Comparison of ENCODE assay signal across 29 cellular contexts in the genomic region with DNA sequence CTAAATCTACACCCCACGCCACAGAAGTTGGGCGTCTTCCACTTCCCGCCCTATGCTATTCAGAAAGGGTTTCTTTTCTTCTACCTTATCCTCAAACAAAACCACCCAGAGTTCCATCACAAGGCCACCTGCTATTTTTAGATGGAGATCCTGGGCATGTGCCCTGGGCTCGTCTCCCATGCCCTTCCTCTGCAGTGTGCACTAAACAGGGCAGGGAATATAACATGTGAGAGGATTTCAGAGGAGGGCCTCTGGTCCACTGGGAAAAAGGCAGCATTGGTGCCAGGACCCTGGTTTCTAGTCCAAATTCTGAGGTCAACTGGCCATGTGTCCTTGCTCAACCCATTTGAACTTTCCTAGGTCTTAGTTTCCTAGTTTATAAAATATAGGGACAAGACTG.
"Had no signal": no experiment of that assay in that cellular context is flagged by ENCODE, and none has a peak within 500 bp of the region (broad histone marks: within the 10 kb centered on the region; RNA-seq: fewer than 3 reads in every experiment).

No MANE protein-coding gene starts in this region.

- H3K36me3 ChIP-seq: esophagus muscularis mucosa, gastrocnemius medialis, left lung, ovary, prostate gland, upper lobe of left lung had no signal

- H3K27me3 ChIP-seq: esophagus muscularis mucosa, gastrocnemius medialis, left lung, ovary, upper lobe of left lung had no signal

- H3K4me3 ChIP-seq: esophagus muscularis mucosa, gastrocnemius medialis, left lung, ovary, prostate gland, smooth muscle cell, upper lobe of left lung had no signal

- ATAC-seq: activated CD8-positive, alpha-beta T cell treated with anti-CD3 and anti-CD28 coated beads for 36 hours; activated naive CD8-positive, alpha-beta T cell treated with anti-CD3 and anti-CD28 coated beads, Interleukin-2, amount 50 U/mL, for 24 hours; activated T-cell treated with anti-CD3 and anti-CD28 coated beads, Interleukin-2, amount 50 U/mL, for 4 hours; activated T-helper 17 cell treated with anti-CD3 and anti-CD28 coated beads, Interleukin-2, amount 50 U/mL, for 72 hours; gastrocnemius medialis; left lung; stimulated activated naive CD8-positive, alpha-beta T cell treated with anti-CD3 and anti-CD28 coated beads, Interleukin-15, amount 100 ng/mL, for 72 hours had no signal

- DNase-seq: activated CD4-positive, alpha-beta T cell treated with anti-CD3 and anti-CD28 coated beads, Interleukin-2, amount 50 U/mL, for 1 hour; activated CD4-positive, CD25-positive, alpha-beta regulatory T cell treated with anti-CD3 and anti-CD28 coated beads, Interleukin-2, amount 50 U/mL, for 72 hours; activated CD8-positive, alpha-beta T cell treated with anti-CD3 and anti-CD28 coated beads for 36 hours; activated gamma-delta T cell treated with Interleukin-2 at 50 U/mL for 16 hours; activated naive CD4-positive, alpha-beta T cell treated with anti-CD3 and anti-CD28 coated beads, Interleukin-2, amount 50 U/mL, for 16 hours; activated naive CD8-positive, alpha-beta T cell treated with anti-CD3 and anti-CD28 coated beads, Interleukin-2, amount 50 U/mL, for 24 hours; activated T-cell treated with anti-CD3 and anti-CD28 coated beads, Interleukin-2, amount 50 U/mL, for 4 hours; effector CD4-positive, alpha-beta T cell; gastrocnemius medialis; glutamatergic neuron; immature natural killer cell; kidney; left lung; mammary epithelial cell; nephron progenitor cell; ovary; retina; stimulated activated CD4-positive, alpha-beta T cell treated with anti-CD3 and anti-CD28 coated beads, Interleukin-1b, Interleukin-23, amount 100 ng/mL, for 48 hours; stimulated activated CD4-positive, alpha-beta T cell treated with anti-CD3 and anti-CD28 coated beads, Interleukin-4, amount 100 ng/mL, for 4 hours; stimulated activated CD8-positive, alpha-beta memory T cell treated with anti-CD3 and anti-CD28 coated beads, Interleukin-4, amount 100 ng/mL, for 48 hours; stimulated activated naive CD8-positive, alpha-beta T cell treated with anti-CD3 and anti-CD28 coated beads, Interleukin-15, amount 100 ng/mL, for 72 hours; T-helper 2 cell; upper lobe of left lung had no signal

- H3K4me1 ChIP-seq: prostate gland had no signal

- H3K9me3 ChIP-seq: esophagus muscularis mucosa, gastrocnemius medialis, left lung, ovary, prostate gland, upper lobe of left lung had no signal

- H3K4me2 ChIP-seq: smooth muscle cell had no signal

- FAIRE-seq: bronchial epithelial cell, colon, kidney had no signal

- H3K27ac ChIP-seq: esophagus muscularis mucosa, gastrocnemius medialis, ovary, prostate gland had no signal
